Comparison of ENCODE assay signal across 15 cellular contexts in the genomic region with DNA sequence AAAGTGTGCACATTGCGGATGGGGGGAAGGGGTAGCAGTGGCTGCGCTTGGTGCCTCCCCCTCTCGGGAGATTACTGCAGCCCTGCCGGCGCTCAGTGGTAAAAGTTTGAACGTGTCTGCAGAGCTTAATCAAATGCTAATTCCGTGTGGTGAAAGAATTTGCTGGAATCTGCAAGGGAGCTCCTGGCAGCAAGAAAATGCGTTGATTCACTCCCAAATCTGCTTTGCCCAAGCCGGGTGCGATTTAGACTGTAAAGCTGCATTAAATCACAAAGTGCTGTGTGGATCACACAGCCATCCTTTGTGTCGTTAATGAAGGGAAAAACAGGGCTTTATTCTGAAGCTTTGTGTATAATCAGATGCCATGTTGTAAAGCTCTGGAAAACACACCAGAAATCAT.
A peak's percentile ranks its signal among the peaks of the same experiment; 100 is the strongest.
DNase-seq lines count a peak whose midpoint lies in the region; ATAC-seq and TF ChIP-seq lines count a peak whose summit lies in the region.
"Had no signal": no experiment of that assay in that cellular context is flagged by ENCODE, and none has a peak within 500 bp of the region (broad histone marks: within the 10 kb centered on the region; RNA-seq: fewer than 3 reads in every experiment).

No MANE protein-coding gene starts in this region.

- no peaks in the 10 kb centered on the region for H3K79me2 ChIP-seq in neural progenitor cell (ENCODE audit: low read depth)

- H3K27ac Mint-ChIP-seq in neural progenitor cell: peak overlapping the region; percentile 33

- no peaks in the 10 kb centered on the region for H3K27me3 ChIP-seq in neural progenitor cell
- H3K27me3 ChIP-seq in lower lobe of right lung (ENCODE audit: low read depth): no peaks in the 10 kb centered on the region
- H3K27me3 ChIP-seq: body of pancreas had no signal

- TF ChIP-seq CTCF in neural progenitor cell (IDR thresholded peaks at IDR 0.05): peak; percentile 18
- no peak for TF ChIP-seq CTCF in lower lobe of right lung (IDR thresholded peaks at IDR 0.05)

- DNase-seq in C1 segment of cervical spinal cord (lab: John Stamatoyannopoulos, UW) (peak in 10 of 14 donors; percentile 6 to 51 (median 30)), SK-N-MC (ENCODE audit: low read depth, low spot score) (no peak), globus pallidus (ENCODE audit: low spot score) (peak; percentile 90), neural progenitor cell (ENCODE audit: low spot score) (peak; percentile 75), SHP77 treated with DMSO at 0.1 percent for 48 hours (lab: John Stamatoyannopoulos, UW) (no peak), lower lobe of right lung (no peak)
- DNase-seq: activated effector memory CD4-positive, alpha-beta T cell treated with anti-CD3 and anti-CD28 coated beads, Interleukin-2, amount 50 U/mL, for 16 hours; body of pancreas; effector memory CD4-positive, alpha-beta T cell; islet precursor cell; NCI-H2081; NCI-H69 had no signal

- no peaks in the 10 kb centered on the region for H3K36me3 Mint-ChIP-seq in neural progenitor cell

- H3F3A ChIP-seq in neural progenitor cell (ENCODE audit: low read depth): peaks cover 38% of the 10 kb centered on the region

- ATAC-seq in GM19023 (IDR thresholded peaks at IDR 0.05; ENCODE audit: unreplicated experiment) (no peak), lower lobe of right lung (no peak), GM21367 (IDR thresholded peaks at IDR 0.05; ENCODE audit: unreplicated experiment) (no peak)
- ATAC-seq: body of pancreas had no signal

- H3K36me3 ChIP-seq in SK-N-MC (ENCODE audit: insufficient read depth, low read length): no peaks in the 10 kb centered on the region
- H3K36me3 ChIP-seq in neural progenitor cell: no peaks in the 10 kb centered on the region
- H3K36me3 ChIP-seq in lower lobe of right lung: no peaks in the 10 kb centered on the region

- H3K27ac ChIP-seq in SK-N-MC (peak overlapping the region; percentile 48), neural progenitor cell (peak overlapping the region; percentile 77), lower lobe of right lung (no peak overlapping the region)
- H3K27ac ChIP-seq: body of pancreas, VCaP had no signal

- H4K20me1 ChIP-seq in neural progenitor cell (ENCODE audit: low read depth): no peaks in the 10 kb centered on the region

- H3K27me3 Mint-ChIP-seq in neural progenitor cell (ENCODE audit: insufficient read depth, low read depth): peaks cover 3% of the 10 kb centered on the region

- H3K4me3 ChIP-seq in SK-N-MC (peak overlapping the region; percentile 42), neural progenitor cell (peak overlapping the region; percentile 15), lower lobe of right lung (no peak overlapping the region)
- H3K4me3 ChIP-seq: body of pancreas had no signal

- intact Hi-C loops in lower lobe of right lung (cut with DNase I): no loop called here

- H3K9ac ChIP-seq in SK-N-MC (ENCODE audit: insufficient read length): no peak overlapping the region
- H3K9ac ChIP-seq in neural progenitor cell: no peak overlapping the region

- H3K4me3 Mint-ChIP-seq in neural progenitor cell: peak overlapping the region; percentile 13

- peak overlapping the region; percentile 71 for H3K4me2 ChIP-seq in neural progenitor cell

- H3K9me3 Mint-ChIP-seq in neural progenitor cell: peaks cover 4% of the 10 kb centered on the region

- no peak overlapping the region for H2AFZ ChIP-seq in neural progenitor cell (replicated peaks)

- H3K4me1 ChIP-seq in neural progenitor cell: peaks cover 23% of the 10 kb centered on the region
- H3K4me1 ChIP-seq in lower lobe of right lung: no peaks in the 10 kb centered on the region
- H3K4me1 ChIP-seq: body of pancreas had no signal

- peaks cover 24% of the 10 kb centered on the region for H3K4me1 Mint-ChIP-seq in neural progenitor cell

- H3K9me3 ChIP-seq in SK-N-MC (ENCODE audit: low read depth, low read length): no peaks in the 10 kb centered on the region
- no peaks in the 10 kb centered on the region for H3K9me3 ChIP-seq in neural progenitor cell (ENCODE audit: low read depth)
- H3K9me3 ChIP-seq in lower lobe of right lung: no peaks in the 10 kb centered on the region
- H3K9me3 ChIP-seq: body of pancreas had no signal

Comparison
In these comparisons a context has a peak if more than half of its experiments do, and no peak if none do; other contexts are left out.
1. DNase-seq: peak in C1 segment of cervical spinal cord (10 of 14), globus pallidus (single experiment) and neural progenitor cell (single experiment); none in SK-N-MC (single experiment), SHP77 treated with DMSO at 0.1 percent for 48 hours (single experiment) and lower lobe of right lung (single experiment).